ENCODE assay signal across 9 cellular contexts in the genomic region with DNA sequence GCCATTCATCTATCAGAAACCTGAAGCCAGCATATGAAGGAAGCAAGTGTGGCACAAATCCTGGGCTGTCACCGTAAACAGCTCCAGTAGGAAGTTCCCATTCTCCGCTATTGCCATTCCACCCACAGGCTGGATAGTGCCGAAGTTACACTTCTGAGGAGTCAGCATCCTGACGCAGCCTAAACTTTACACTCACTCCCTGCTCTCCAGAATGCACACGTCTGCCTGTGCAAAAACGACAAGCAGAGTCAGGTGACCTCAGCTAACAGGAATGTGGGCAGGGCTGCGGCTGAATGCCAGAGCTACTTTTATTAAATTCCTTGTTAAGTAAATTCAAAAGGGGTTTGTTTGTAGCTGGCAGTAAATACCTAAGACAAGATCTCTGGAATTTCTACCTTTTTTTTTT. TPM values are rescaled to one million over a fixed set of nuclear protein-coding genes. Genes with fewer than 3 reads are reported as not detected.
DNase-seq lines count a peak whose midpoint lies in the region; ATAC-seq and TF ChIP-seq lines count a peak whose summit lies in the region.
"Had no signal": no experiment of that assay in that cellular context is flagged by ENCODE, and none has a peak within 500 bp of the region (broad histone marks: within the 10 kb centered on the region; RNA-seq: fewer than 3 reads in every experiment).

No MANE protein-coding gene starts in this region.

- H3K27me3 ChIP-seq in HCT116 (ENCODE audit: insufficient read depth, low read length): no peaks in the 10 kb centered on the region
- no peaks in the 10 kb centered on the region for H3K27me3 ChIP-seq in smooth muscle cell (ENCODE audit: low read depth)

- H3K36me3 ChIP-seq in HCT116 (ENCODE audit: control insufficient read depth in 1 of 2, insufficient read depth in 2 of 2, low read length in 2 of 2) (peaks cover 16 to 26% of the 10 kb centered on the region in 2 experiments), smooth muscle cell (ENCODE audit: low read depth) (peaks cover 3% of the 10 kb centered on the region)

- RAD21 ChIA-PET in HCT116 (lab: Charles Lee; ENCODE audit: low non-redundant PET in 1 of 2, low total read pairs in 2 of 2, uncharacterized antibody in 2 of 2, unreplicated experiment in 2 of 2): no interaction called here

- H3K79me2 ChIP-seq in HCT116 (ENCODE audit: insufficient read depth, low read length) (no peaks in the 10 kb centered on the region), smooth muscle cell (ENCODE audit: low read depth) (no peaks in the 10 kb centered on the region)

- H3K4me1 ChIP-seq in HCT116 (ENCODE audit: control insufficient read depth in 1 of 2, insufficient read depth in 2 of 2, low read length in 2 of 2): peaks cover 15 to 16% of the 10 kb centered on the region in 2 experiments
- peaks cover 5% of the 10 kb centered on the region for H3K4me1 ChIP-seq in smooth muscle cell (ENCODE audit: low read depth)

- peak; percentile 94 for ATAC-seq in HCT116
- ATAC-seq in left ventricle myocardium superior: peak; percentile 88
- no peak for ATAC-seq in GM19328 (IDR thresholded peaks at IDR 0.05; ENCODE audit: unreplicated experiment)
- ATAC-seq in GM18502 (IDR thresholded peaks at IDR 0.05; ENCODE audit: poor library complexity, unreplicated experiment): no peak

- H3K9ac ChIP-seq in HCT116 (ENCODE audit: low read length): peak overlapping the region; percentile 30
- H3K9ac ChIP-seq in smooth muscle cell (ENCODE audit: low read depth): no peak overlapping the region

- DNase-seq in HCT116 (ENCODE audit: low read depth, low spot score) (peak; percentile 61), left ventricle myocardium superior (peak; percentile 58), smooth muscle cell (lab: John Stamatoyannopoulos, UW; ENCODE audit: unreplicated experiment) (no peak)
- DNase-seq in activated T-cell treated with anti-CD3 and anti-CD28 coated beads, Interleukin-2, amount 50 U/mL, for 48 hours: no peak
- no peak for DNase-seq in stimulated activated CD4-positive, alpha-beta T cell treated with anti-CD3 and anti-CD28 coated beads, Interleukin-12 subunit alpha, Interleukin-12 subunit beta, amount 100 ng/mL, for 4 hours
- DNase-seq: effector memory CD4-positive, alpha-beta T cell had no signal

- H4K20me1 ChIP-seq in HCT116 (ENCODE audit: insufficient read depth) (no peaks in the 10 kb centered on the region), smooth muscle cell (ENCODE audit: low read depth) (no peaks in the 10 kb centered on the region)

- H3F3A ChIP-seq in smooth muscle cell (ENCODE audit: low read depth): peaks cover 3% of the 10 kb centered on the region

- CTCF ChIA-PET in HCT116 (lab: Charles Lee): no interaction called here

- H3K4me3 ChIP-seq in HCT116 (replicated peaks in 1 of 2; ENCODE audit: low read depth in 1 of 2, low read length in 2 of 2) (peak overlapping the region in 1 of 2 experiments; percentile 18; a peak in 1 of 4 replicates), smooth muscle cell (no peak overlapping the region)

- peak overlapping the region; percentile 73 for H3K27ac ChIP-seq in HCT116 (ENCODE audit: low read depth, low read length)
- peak overlapping the region; percentile 92 for H3K27ac ChIP-seq in VCaP
- peak overlapping the region; percentile 68 for H3K27ac ChIP-seq in smooth muscle cell (ENCODE audit: low read depth)

- TF ChIP-seq CTCF in HCT116 (IDR thresholded peaks at IDR 0.05 in 2 of 3, conservative IDR thresholded peaks at IDR 0.05 in 1 of 3; ENCODE audit: borderline replicate concordance in 1 of 3, insufficient read depth in 1 of 3, low read depth in 2 of 3, low read length in 2 of 3): no peak
- no peak for TF ChIP-seq CTCF in VCaP (conservative IDR thresholded peaks at IDR 0.05)
- TF ChIP-seq CTCF in smooth muscle cell (IDR thresholded peaks at IDR 0.05; ENCODE audit: borderline replicate concordance, insufficient read depth, poor library complexity, severe bottlenecking): no peak

- POLR2A ChIA-PET in HCT116 (lab: Charles Lee): no interaction called here

- no peaks in the 10 kb centered on the region for H3K9me3 ChIP-seq in HCT116 (ENCODE audit: control insufficient read depth in 1 of 2, insufficient read depth in 1 of 2, low read depth in 1 of 2, low read length in 2 of 2)
- no peaks in the 10 kb centered on the region for H3K9me3 ChIP-seq in smooth muscle cell (replicated peaks; ENCODE audit: low read depth)

- H3K9me2 ChIP-seq in HCT116 (ENCODE audit: insufficient read depth): no peaks in the 10 kb centered on the region

- intact Hi-C loops in HCT116 (cut with micrococcal nuclease) (no loop called here), left ventricle myocardium superior (cut with micrococcal nuclease) (no loop called here)

- TF ChIP-seq RAD21 in HCT116 (IDR thresholded peaks at IDR 0.05; ENCODE audit: low read depth): no peak

- WGBS in smooth muscle cell (ENCODE audit: low lambda C conversion rate): 7% methylated on average over 7 of the region's 7 CpGs

- H3K4me2 ChIP-seq in HCT116 (ENCODE audit: low read length): peak overlapping the region; percentile 71
- H3K4me2 ChIP-seq in smooth muscle cell: peak overlapping the region; percentile 58

- TF ChIP-seq POLR2A in HCT116 (IDR thresholded peaks at IDR 0.05; ENCODE audit: borderline replicate concordance, extremely low read depth, insufficient read depth, insufficient read length): no peak

- BruUV-seq in HCT116 (replicated peaks; lab: Mats Ljungman, UMichigan): TSS peak; percentile 33

- H2AFZ ChIP-seq in HCT116 (ENCODE audit: low read depth, low read length, poor library complexity, severe bottlenecking) (no peak overlapping the region), smooth muscle cell (ENCODE audit: low read depth) (no peak overlapping the region)

TF ChIP-seq in HCT116, 20 proteins besides CTCF, POLR2A, EP300 and RAD21:
- TF ChIP-seq CEBPB (IDR thresholded peaks at IDR 0.05; ENCODE audit: low read depth) (no peak), FOSL1 (IDR thresholded peaks at IDR 0.05; ENCODE audit: low read depth) (peak; percentile 37; the same call in 1 of the 2 replicates), JUND (IDR thresholded peaks at IDR 0.05) (peak; percentile 49; the same call in 1 of the 2 replicates), ZNF274 (IDR thresholded peaks at IDR 0.05; ENCODE audit: low read depth, low read length) (no peak)

RNA-seq across cellular contexts. Expression of a gene that starts 33.7 kb away (rescaled TPM):
- total RNA-seq in HCT116 (2021; ENCODE audit: unreplicated experiment) (27.4 TPM), left ventricle myocardium superior (12.3 TPM), smooth muscle cell (15.2 and 18.5 TPM in 2 replicates)
- 16.6 and 16.7 TPM in 2 replicates for polyA plus RNA-seq in HCT116 (2012)
- 9.9 and 16.7 TPM in 2 replicates for polyA plus RNA-seq in smooth muscle cell

RNA-seq across cellular contexts. Expression of a gene that starts 46.1 kb away (rescaled TPM):
- total RNA-seq in HCT116 (2021; ENCODE audit: unreplicated experiment) (not detected), left ventricle myocardium superior (0.10 TPM), smooth muscle cell (4.0 and 4.5 TPM in 2 replicates)
- polyA plus RNA-seq in HCT116 (2012): 0.12 and 0.35 TPM in 2 replicates
- polyA plus RNA-seq in smooth muscle cell: 2.8 and 3.4 TPM in 2 replicates

Comparison
In these comparisons a context has a peak if more than half of its experiments do, and no peak if none do; other contexts are left out.
1. ATAC-seq: peak in HCT116 (single experiment) and left ventricle myocardium superior (single experiment); none in GM19328 (single experiment) and GM18502 (single experiment).
2. DNase-seq: peak in HCT116 (single experiment) and left ventricle myocardium superior (single experiment); none in smooth muscle cell (single experiment), activated T-cell treated with anti-CD3 and anti-CD28 coated beads, Interleukin-2, amount 50 U/mL, for 48 hours (0 of 2) and stimulated activated CD4-positive, alpha-beta T cell treated with anti-CD3 and anti-CD28 coated beads, Interleukin-12 subunit alpha, Interleukin-12 subunit beta, amount 100 ng/mL, for 4 hours (single experiment).
3. Peak in every context shown above with its lines, with median percentiles within 50 percentile points of each other: H3K27ac ChIP-seq.